Comparison of ENCODE assay signal across 8 cellular contexts in the genomic region with DNA sequence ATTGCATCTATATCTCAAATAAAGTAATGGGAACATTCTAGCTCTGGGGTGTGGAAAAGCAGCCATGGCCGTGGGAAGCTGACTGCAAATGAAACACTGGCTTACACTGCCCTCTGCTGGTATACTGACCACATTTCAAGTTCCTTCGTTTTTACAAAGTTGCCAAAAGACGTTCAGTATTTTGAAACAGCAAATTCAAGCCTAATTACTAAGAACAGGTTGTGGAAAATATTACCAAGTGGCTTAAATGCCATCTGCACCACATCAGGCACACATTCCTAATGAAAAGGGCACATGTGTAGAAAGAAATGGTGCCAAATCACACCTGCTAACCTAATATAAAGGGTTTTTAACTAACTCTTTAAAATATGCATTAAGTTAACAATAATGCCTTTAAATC.
DNase-seq lines count a peak whose midpoint lies in the region; ATAC-seq, FAIRE-seq and TF ChIP-seq lines count a peak whose summit lies in the region.

No MANE protein-coding gene starts in this region.

- FAIRE-seq in A204.1 (lab: Jason Lieb, UNC), result peak; percentile 98

- no peak overlapping the region for H3K9ac ChIP-seq in endocrine pancreas (ENCODE audit: control insufficient read depth, insufficient read depth, low read length)

- POLR2A ChIA-PET in GM10248 (lab: Yijun Ruan, JAX), result no interaction called here

- H3K36me3 ChIP-seq in WERI-Rb-1 (no peaks in the 10 kb centered on the region), endocrine pancreas (ENCODE audit: control insufficient read depth, insufficient read depth, low read length) (no peaks in the 10 kb centered on the region)

- peaks cover 16% of the 10 kb centered on the region for H3K4me1 Mint-ChIP-seq in mesothelial cell of epicardium
- peaks cover 27% of the 10 kb centered on the region for H3K4me1 Mint-ChIP-seq in stimulated activated naive CD8-positive, alpha-beta T cell treated with anti-CD3 and anti-CD28 coated beads, Interleukin-15, amount 100 ng/mL, for 72 hours

- H3K4me3 ChIP-seq in WERI-Rb-1 (ENCODE audit: low read depth, low read length) (no peak overlapping the region), endocrine pancreas (ENCODE audit: control insufficient read depth, insufficient read depth, low read length) (peak overlapping the region; percentile 22)

- no peak overlapping the region for H3K4me3 Mint-ChIP-seq in mesothelial cell of epicardium
- H3K4me3 Mint-ChIP-seq in stimulated activated naive CD8-positive, alpha-beta T cell treated with anti-CD3 and anti-CD28 coated beads, Interleukin-15, amount 100 ng/mL, for 72 hours, result no peak overlapping the region

- no peaks in the 10 kb centered on the region for H3K27me3 Mint-ChIP-seq in mesothelial cell of epicardium (ENCODE audit: low read depth)
- no peaks in the 10 kb centered on the region for H3K27me3 Mint-ChIP-seq in stimulated activated naive CD8-positive, alpha-beta T cell treated with anti-CD3 and anti-CD28 coated beads, Interleukin-15, amount 100 ng/mL, for 72 hours

- no peak overlapping the region for H3K27ac ChIP-seq in WERI-Rb-1

- H3K9me3 ChIP-seq in WERI-Rb-1 (ENCODE audit: severe bottlenecking) (no peaks in the 10 kb centered on the region), endocrine pancreas (ENCODE audit: control insufficient read depth, low read length) (no peaks in the 10 kb centered on the region)

- no peak for ATAC-seq in stimulated activated naive CD8-positive, alpha-beta T cell treated with anti-CD3 and anti-CD28 coated beads, Interleukin-15, amount 100 ng/mL, for 72 hours
- ATAC-seq in HG02588 (IDR thresholded peaks at IDR 0.05; ENCODE audit: unreplicated experiment), result no peak

- H3K4me1 ChIP-seq in endocrine pancreas (ENCODE audit: control insufficient read depth, insufficient read depth, low read length), result peaks cover 8% of the 10 kb centered on the region

- H3K27me3 ChIP-seq in WERI-Rb-1 (ENCODE audit: insufficient read depth, low read depth, severe bottlenecking) (peaks cover 23% of the 10 kb centered on the region), endocrine pancreas (ENCODE audit: control insufficient read depth, insufficient read depth, low read length) (no peaks in the 10 kb centered on the region)

- TF ChIP-seq CTCF in GM10248 (IDR thresholded peaks at IDR 0.05; ENCODE audit: control extremely low read depth, extremely low read depth, low read depth, missing control alignments) (peak; percentile 73), WERI-Rb-1 (IDR thresholded peaks at IDR 0.05; ENCODE audit: low read depth, low read length) (peak; percentile 80), mesothelial cell of epicardium (IDR thresholded peaks at IDR 0.05; ENCODE audit: unreplicated experiment) (peak; percentile 81)

- H3K36me3 Mint-ChIP-seq in mesothelial cell of epicardium, result no peaks in the 10 kb centered on the region

- DNase-seq in GM10248 (ENCODE audit: extremely low spot score), result peak; percentile 65
- peak; percentile 54 for DNase-seq in NCI-H1694 treated with DMSO at 0.1 percent for 48 hours (lab: John Stamatoyannopoulos, UW)
- peak; percentile 32 for DNase-seq in WERI-Rb-1
- peak in 1 of 2 experiments; percentile 55 for DNase-seq in mesothelial cell of epicardium (ENCODE audit: low spot score in 2 of 2, unreplicated experiment in 2 of 2)
- peak; percentile 16 to 21 for DNase-seq in stimulated activated naive CD8-positive, alpha-beta T cell treated with anti-CD3 and anti-CD28 coated beads, Interleukin-15, amount 100 ng/mL, for 72 hours

- H3K27ac Mint-ChIP-seq in mesothelial cell of epicardium, result no peak overlapping the region
- H3K27ac Mint-ChIP-seq in stimulated activated naive CD8-positive, alpha-beta T cell treated with anti-CD3 and anti-CD28 coated beads, Interleukin-15, amount 100 ng/mL, for 72 hours, result no peak overlapping the region

- H3K9me3 Mint-ChIP-seq in mesothelial cell of epicardium, result no peaks in the 10 kb centered on the region
- no peaks in the 10 kb centered on the region for H3K9me3 Mint-ChIP-seq in stimulated activated naive CD8-positive, alpha-beta T cell treated with anti-CD3 and anti-CD28 coated beads, Interleukin-15, amount 100 ng/mL, for 72 hours

- CTCF ChIA-PET in GM10248 (lab: Yijun Ruan, JAX), result interaction anchor here (0.7 to 6.9 kb wide), 26 partner anchors 9 to 1010 kb away, joined by 3 to 73 read pairs (median 5); no protein-coding TSS in a partner anchor
